ENCODE assay signal across 11 cellular contexts in the genomic region with DNA sequence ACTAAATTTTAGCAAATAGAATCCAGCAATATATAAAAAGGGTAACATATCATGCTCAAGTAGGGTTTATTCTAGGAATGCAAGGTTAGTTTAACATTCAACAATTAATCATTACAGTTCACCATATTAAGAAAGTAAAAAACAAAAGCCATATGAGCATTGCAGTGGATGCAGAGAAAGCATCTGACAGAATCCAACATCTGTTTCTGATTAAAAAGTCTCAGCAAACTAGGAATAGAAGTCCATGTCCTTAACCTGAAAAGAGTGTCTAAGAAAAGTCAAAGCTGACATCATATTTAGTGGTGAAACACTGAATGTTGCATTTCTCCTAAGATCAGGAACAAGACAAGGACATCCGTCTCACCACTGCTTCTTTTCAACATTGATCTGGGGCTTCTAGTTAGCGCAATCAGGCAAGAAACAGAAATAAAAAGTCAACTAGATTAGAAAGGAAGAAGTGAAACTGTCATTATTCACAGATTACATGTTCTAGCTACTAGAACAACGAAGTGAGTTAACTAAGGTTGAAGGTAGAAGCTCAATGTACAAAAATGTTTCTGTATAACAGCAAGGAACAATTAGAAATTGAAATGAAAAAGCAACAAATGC. TPM values are rescaled to one million over a fixed set of nuclear protein-coding genes. Genes with fewer than 3 reads are reported as not detected.
DNase-seq lines count a peak whose midpoint lies in the region; ATAC-seq and TF ChIP-seq lines count a peak whose summit lies in the region.
"Had no signal": no experiment of that assay in that cellular context is flagged by ENCODE, and none has a peak within 500 bp of the region (broad histone marks: within the 10 kb centered on the region; RNA-seq: fewer than 3 reads in every experiment).

No MANE protein-coding gene starts in this region.

- no peak for TF ChIP-seq CTCF in mesothelial cell of epicardium (IDR thresholded peaks at IDR 0.05; ENCODE audit: unreplicated experiment)
- TF ChIP-seq CTCF in glutamatergic neuron (IDR thresholded peaks at IDR 0.05; ENCODE audit: partially characterized antibody, unreplicated experiment): no peak

- H3K27me3 Mint-ChIP-seq in mesothelial cell of epicardium (ENCODE audit: low read depth): no peaks in the 10 kb centered on the region
- H3K27me3 Mint-ChIP-seq in glutamatergic neuron (ENCODE audit: unreplicated experiment): no peaks in the 10 kb centered on the region
- H3K27me3 Mint-ChIP-seq: CD4-positive, alpha-beta T cell; T-cell had no signal

- H3K27ac Mint-ChIP-seq in mesothelial cell of epicardium: no peak overlapping the region
- H3K27ac Mint-ChIP-seq in glutamatergic neuron (ENCODE audit: unreplicated experiment): no peak overlapping the region
- H3K27ac Mint-ChIP-seq: CD4-positive, alpha-beta T cell; T-cell had no signal

- H3K9me3 Mint-ChIP-seq in mesothelial cell of epicardium (peaks cover 20% of the 10 kb centered on the region), glutamatergic neuron (ENCODE audit: unreplicated experiment) (no peaks in the 10 kb centered on the region)
- H3K9me3 Mint-ChIP-seq: CD4-positive, alpha-beta T cell had no signal

- DNase-seq in fibroblast of gingiva (ENCODE audit: low read depth) (peak; percentile 50), superior temporal gyrus (ENCODE audit: extremely low spot score) (no peak), mesothelial cell of epicardium (ENCODE audit: low spot score in 2 of 2, unreplicated experiment in 2 of 2) (no peak), glutamatergic neuron (no peak), OCI-M1 (lab: John Stamatoyannopoulos, UW) (no peak)
- DNase-seq: CD4-positive, alpha-beta T cell; NCI-H2227 treated with DMSO at 0.1 percent for 48 hours; T-cell had no signal

- H3K4me1 Mint-ChIP-seq in mesothelial cell of epicardium (no peaks in the 10 kb centered on the region), glutamatergic neuron (ENCODE audit: low read depth, unreplicated experiment) (no peaks in the 10 kb centered on the region)

- peaks cover 35% of the 10 kb centered on the region for H3K36me3 Mint-ChIP-seq in mesothelial cell of epicardium
- H3K36me3 Mint-ChIP-seq in glutamatergic neuron (ENCODE audit: unreplicated experiment): no peaks in the 10 kb centered on the region

- H3K4me3 Mint-ChIP-seq in mesothelial cell of epicardium (no peak overlapping the region), glutamatergic neuron (ENCODE audit: unreplicated experiment) (no peak overlapping the region)
- H3K4me3 Mint-ChIP-seq: CD4-positive, alpha-beta T cell; T-cell had no signal

- peak; percentile 87 for ATAC-seq in GM18511 (IDR thresholded peaks at IDR 0.05; ENCODE audit: unreplicated experiment)
- ATAC-seq in GM21717 (IDR thresholded peaks at IDR 0.05; ENCODE audit: unreplicated experiment): peak; percentile 91
- peak; percentile 54 for ATAC-seq in HG03439 (IDR thresholded peaks at IDR 0.05; ENCODE audit: unreplicated experiment)
- ATAC-seq: T-cell had no signal

RNA-seq across cellular contexts. Expression of a gene that starts 49.3 kb away (rescaled TPM):
- 25.0 to 27.8 TPM (median 27.0 TPM) in 3 replicates for total RNA-seq in mesothelial cell of epicardium
- total RNA-seq in glutamatergic neuron (ENCODE audit: unreplicated experiment): 20.1 TPM
